Comparison of ENCODE assay signal across 8 cellular contexts in genomic region chr6:87700729-87701675, GRCh38. TPM values are rescaled to one million over a fixed set of nuclear protein-coding genes. Genes with fewer than 3 reads are reported as not detected.
DNase-seq lines count a peak whose midpoint lies in the region; ATAC-seq and TF ChIP-seq lines count a peak whose summit lies in the region.

No MANE protein-coding gene starts in this region.

- no peaks in the 10 kb centered on the region for H3K9me3 Mint-ChIP-seq in Calu3 (ENCODE audit: low read depth, unreplicated experiment)
- H3K9me3 Mint-ChIP-seq in GM23338, result peaks cover 6% of the 10 kb centered on the region
- no peaks in the 10 kb centered on the region for H3K9me3 Mint-ChIP-seq in stimulated activated memory B cell treated with anti-CD40 and anti-IgM and Interleukin-4, amounts not matched to agents 10 μg/mL and 1 μg/mL and 100 μg/mL, for 72 hours

- H3K4me3 ChIP-seq in GM23338 (peak overlapping the region; percentile 85), WI38 (ENCODE audit: low read depth, low read length) (peak overlapping the region; percentile 97), lower lobe of right lung (peak overlapping the region; percentile 78)

- H3K4me3 Mint-ChIP-seq in Calu3 (ENCODE audit: low read depth, unreplicated experiment), result peak overlapping the region; percentile 96
- peak overlapping the region; percentile 99 for H3K4me3 Mint-ChIP-seq in GM23338
- H3K4me3 Mint-ChIP-seq in stimulated activated memory B cell treated with anti-CD40 and anti-IgM and Interleukin-4, amounts not matched to agents 10 μg/mL and 1 μg/mL and 100 μg/mL, for 72 hours, result peak overlapping the region; percentile 85

- peak; percentile 36 for DNase-seq in Calu3
- DNase-seq in GM23338 (ENCODE audit: low spot score), result peak; percentile 39
- DNase-seq in NCI-H146 treated with DMSO at 0.1 percent for 48 hours (lab: John Stamatoyannopoulos, UW; ENCODE audit: unreplicated experiment), result peak; percentile 43
- DNase-seq in dermis microvascular lymphatic vessel endothelial cell (ENCODE audit: low read depth in 2 of 2), result peak; percentile 40 to 84
- DNase-seq in lower lobe of right lung, result peak; percentile 55
- no peak for DNase-seq in T1000 (lab: John Stamatoyannopoulos, UW)

- H3K4me1 Mint-ChIP-seq in Calu3 (ENCODE audit: low read depth, unreplicated experiment) (peaks cover 31% of the 10 kb centered on the region), GM23338 (peaks cover 12% of the 10 kb centered on the region; the same call in 2 of the 3 replicates)
- H3K4me1 Mint-ChIP-seq in stimulated activated memory B cell treated with anti-CD40 and anti-IgM and Interleukin-4, amounts not matched to agents 10 μg/mL and 1 μg/mL and 100 μg/mL, for 72 hours, result peaks cover 50% of the 10 kb centered on the region

- no peak overlapping the region for H2AFZ ChIP-seq in GM23338

- no TSS peak for BruUV-seq in Calu3 (replicated peaks; lab: Mats Ljungman, UMichigan)

- H3K36me3 Mint-ChIP-seq in Calu3 (ENCODE audit: insufficient read depth, unreplicated experiment) (peaks cover 52% of the 10 kb centered on the region), GM23338 (ENCODE audit: low read depth) (peaks cover 18% of the 10 kb centered on the region)
- peaks cover 15% of the 10 kb centered on the region for H3K36me3 Mint-ChIP-seq in stimulated activated memory B cell treated with anti-CD40 and anti-IgM and Interleukin-4, amounts not matched to agents 10 μg/mL and 1 μg/mL and 100 μg/mL, for 72 hours

- H3K27ac ChIP-seq in GM23338 (ENCODE audit: low read depth) (peak overlapping the region; percentile 35; the same call in 1 of the 2 replicates), lower lobe of right lung (peak overlapping the region; percentile 97)

- no peaks in the 10 kb centered on the region for H3K27me3 ChIP-seq in GM23338 (ENCODE audit: insufficient read depth)
- H3K27me3 ChIP-seq in lower lobe of right lung (ENCODE audit: low read depth), result no peaks in the 10 kb centered on the region

- ATAC-seq in GM23338 (peak; percentile 8), lower lobe of right lung (peak; percentile 29 to 33)
- ATAC-seq in stimulated activated memory B cell treated with anti-CD40 and anti-IgM and Interleukin-4, amounts not matched to agents 10 μg/mL and 1 μg/mL and 100 μg/mL, for 72 hours, result peak; percentile 0

- H3K4me1 ChIP-seq in GM23338 (ENCODE audit: insufficient read depth), result peaks cover 18% of the 10 kb centered on the region
- peaks cover 33% of the 10 kb centered on the region for H3K4me1 ChIP-seq in lower lobe of right lung

- peaks cover 28% of the 10 kb centered on the region for H4K20me1 ChIP-seq in GM23338 (replicated peaks; ENCODE audit: insufficient read depth)

- H3K27ac Mint-ChIP-seq in Calu3 (ENCODE audit: unreplicated experiment) (peak overlapping the region; percentile 85), GM23338 (peak overlapping the region; percentile 98)
- H3K27ac Mint-ChIP-seq in stimulated activated memory B cell treated with anti-CD40 and anti-IgM and Interleukin-4, amounts not matched to agents 10 μg/mL and 1 μg/mL and 100 μg/mL, for 72 hours, result peak overlapping the region; percentile 91

- H3K9me2 ChIP-seq in GM23338 (ENCODE audit: insufficient read depth), result no peaks in the 10 kb centered on the region

- H3K27me3 Mint-ChIP-seq in Calu3 (ENCODE audit: unreplicated experiment) (no peaks in the 10 kb centered on the region), GM23338 (ENCODE audit: insufficient read depth, low read depth, poor library complexity) (peaks cover 9% of the 10 kb centered on the region)
- no peaks in the 10 kb centered on the region for H3K27me3 Mint-ChIP-seq in stimulated activated memory B cell treated with anti-CD40 and anti-IgM and Interleukin-4, amounts not matched to agents 10 μg/mL and 1 μg/mL and 100 μg/mL, for 72 hours

- H3K79me2 ChIP-seq in GM23338 (replicated peaks; ENCODE audit: insufficient read depth), result peaks cover 60% of the 10 kb centered on the region

- H3K4me2 ChIP-seq in GM23338, result peak overlapping the region; percentile 89

- no peak for TF ChIP-seq CTCF in Calu3 (IDR thresholded peaks at IDR 0.05; ENCODE audit: unreplicated experiment)
- TF ChIP-seq CTCF in GM23338 (conservative IDR thresholded peaks at IDR 0.05; ENCODE audit: low read depth in 2 of 2), result no peak
- TF ChIP-seq CTCF in WI38 (IDR thresholded peaks at IDR 0.05; ENCODE audit: low read depth, low read length), result no peak
- no peak for TF ChIP-seq CTCF in lower lobe of right lung (IDR thresholded peaks at IDR 0.05)

- H3K9me3 ChIP-seq in lower lobe of right lung, result no peaks in the 10 kb centered on the region

- CTCF ChIA-PET in Calu3 (lab: Charles Lee), result interaction anchor here (0.5 to 0.6 kb wide), 2 partner anchors 21 to 954 kb away, joined by 3 to 4 read pairs; no protein-coding TSS in a partner anchor

- no peaks in the 10 kb centered on the region for H3K36me3 ChIP-seq in GM23338 (ENCODE audit: insufficient read depth)
- no peaks in the 10 kb centered on the region for H3K36me3 ChIP-seq in lower lobe of right lung

- intact Hi-C loops in Calu3 (cut with micrococcal nuclease; ENCODE audit: unreplicated experiment), result no loop called here
- intact Hi-C loops in lower lobe of right lung (cut with DNase I), result no loop called here

- no peaks in the 10 kb centered on the region; the same call in 1 of the 2 replicates for H3F3A ChIP-seq in GM23338 (replicated peaks; ENCODE audit: low read depth)

TF ChIP-seq in GM23338, 12 proteins besides CTCF, POLR2A, EP300 and RAD21 (continues in another document):
- TF ChIP-seq EZH2phosphoT487 (IDR thresholded peaks at IDR 0.05; ENCODE audit: unreplicated experiment) (no peak), EZH2 (IDR thresholded peaks at IDR 0.05; ENCODE audit: low read depth, unreplicated experiment) (no peak), REST (IDR thresholded peaks at IDR 0.05; ENCODE audit: unreplicated experiment) (no peak), ETS1 (IDR thresholded peaks at IDR 0.05) (no peak), JUNB (IDR thresholded peaks at IDR 0.05; ENCODE audit: unreplicated experiment) (no peak), NANOG (IDR thresholded peaks at IDR 0.05; ENCODE audit: borderline replicate concordance) (no peak), ZNF114 (CRISPR knock-in tag; IDR thresholded peaks at IDR 0.05) (no peak)

RNA-seq across cellular contexts. Expression of gene AKIRIN2, which starts 1.0 kb away (rescaled TPM):
- 44.7 and 46.1 TPM in 2 replicates for total RNA-seq in Calu3 (2022)
- 57.4 and 62.1 TPM in 2 replicates for total RNA-seq in GM23338 (2014; rRNA removed; shearing (Covaris generic))
- 89.9 and 98.1 TPM in 2 replicates for polyA plus RNA-seq in GM23338 (2016; fragmentation: Nextera tagmentation; extraction: Ambion mirVana)
- 13.6 and 16.3 TPM in 2 replicates for total RNA-seq in dermis microvascular lymphatic vessel endothelial cell
- total RNA-seq in lower lobe of right lung, result 67.6 TPM
